In genomic region chr1:114295321-114295720, GRCh38 we compare ENCODE assay signal across 9 cellular contexts.
"Had no signal": no experiment of that assay in that cellular context is flagged by ENCODE, and none has a peak within 500 bp of the region (broad histone marks: within the 10 kb centered on the region; RNA-seq: fewer than 3 reads in every experiment).

No MANE protein-coding gene starts in this region.

- DNase-seq: H9, HCEC 1CT, KBM-7 had no signal

- H3K9me3 Mint-ChIP-seq: GM23338, H9, IgD-negative memory B cell had no signal

- H3K4me1 Mint-ChIP-seq: IgD-negative memory B cell had no signal

- H3K4me3 ChIP-seq: GM23338 had no signal

- ATAC-seq: GM23338, HepG2 had no signal

- H3K27ac Mint-ChIP-seq: GM23338, H9, IgD-negative memory B cell had no signal

- FAIRE-seq: H1, H54, HepG2, HTR-8/SVneo had no signal

- H3K4me3 Mint-ChIP-seq: GM23338, H9, IgD-negative memory B cell had no signal
